ENCODE assay signal across 1 cellular context in genomic region chr2:9000442-9000841, GRCh38.
TF ChIP-seq lines count a peak whose summit lies in the region.

No MANE protein-coding gene starts in this region.

TF ChIP-seq in IMR-90, 13 proteins besides CTCF, POLR2A, EP300 and RAD21 (continued from another document):
- TF ChIP-seq ELK1 (IDR thresholded peaks at IDR 0.05; ENCODE audit: borderline replicate concordance, low read depth, low read length) (no peak), CEBPB (IDR thresholded peaks at IDR 0.05; ENCODE audit: low read depth, low read length) (no peak), RFX5 (IDR thresholded peaks at IDR 0.05; ENCODE audit: low read depth, low read length) (no peak), RCOR1 (IDR thresholded peaks at IDR 0.05; ENCODE audit: insufficient replicate concordance, low read length) (no peak), MXI1 (IDR thresholded peaks at IDR 0.05; ENCODE audit: borderline replicate concordance, low read depth, low read length) (no peak), USF2 (IDR thresholded peaks at IDR 0.05; ENCODE audit: low read depth, low read length) (no peak), MAFK (IDR thresholded peaks at IDR 0.05; ENCODE audit: low read depth, low read length) (no peak)
